In the genomic region with DNA sequence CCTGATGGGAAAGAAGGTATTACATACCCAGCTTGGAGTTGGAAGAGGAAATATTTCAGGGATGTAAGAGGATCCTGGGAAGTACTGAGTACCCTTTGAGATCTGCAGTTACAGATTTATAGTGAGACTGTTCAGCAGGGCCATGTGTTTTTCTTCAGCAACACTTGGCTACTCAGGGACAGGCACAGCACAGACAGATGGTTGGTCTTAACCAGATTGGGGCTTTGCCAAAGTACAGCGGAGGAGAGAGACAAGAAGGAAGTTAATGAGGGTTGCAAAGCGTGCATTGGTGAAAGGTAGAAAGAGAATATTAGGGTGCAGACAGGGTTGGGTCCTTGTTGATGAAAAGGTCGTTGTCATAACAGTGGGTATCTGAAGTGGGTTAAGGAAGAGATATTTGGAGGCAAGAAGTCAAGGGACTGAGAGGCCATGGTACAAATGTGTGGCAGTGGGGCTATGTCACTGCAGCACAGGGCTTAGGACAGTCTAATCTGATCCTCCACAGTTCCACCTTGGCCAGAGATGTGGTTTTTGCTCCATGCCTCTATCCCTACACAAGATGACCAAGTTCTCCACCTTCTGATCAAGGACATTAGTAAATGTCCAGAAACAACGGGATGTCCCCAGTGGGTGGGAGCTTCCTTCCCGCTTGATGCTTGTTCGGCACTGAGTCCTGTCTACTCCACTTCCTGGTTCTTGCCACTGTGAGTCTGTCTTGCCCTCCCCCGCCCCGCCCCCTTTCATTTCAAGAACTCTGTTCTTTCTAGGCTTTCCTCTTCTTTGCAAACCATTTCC, we compare ENCODE assay signal across 9 cellular contexts. TPM values are rescaled to one million over a fixed set of nuclear protein-coding genes. Genes with fewer than 3 reads are reported as not detected.
A peak's percentile ranks its signal among the peaks of the same experiment; 100 is the strongest.
DNase-seq lines count a peak whose midpoint lies in the region; ATAC-seq, FAIRE-seq and TF ChIP-seq lines count a peak whose summit lies in the region.
"Had no signal": no experiment of that assay in that cellular context is flagged by ENCODE, and none has a peak within 500 bp of the region (broad histone marks: within the 10 kb centered on the region; RNA-seq: fewer than 3 reads in every experiment).

No MANE protein-coding gene starts in this region.

- WGBS in GM12878 (ENCODE audit: insufficient coverage, insufficient replicate concordance, low lambda C conversion rate, missing lambda C conversion rate) = 19% methylated on average over 8 of the region's 8 CpGs
- WGBS in spleen, 5 donors = 35 to 55% (median 41%) methylated on average over 8 of the region's 8 CpGs

- POLR2A ChIA-PET in GM12878 (lab: Charles Lee) = no interaction called here

- TF ChIP-seq POLR2A in GM12878 (IDR thresholded peaks at IDR 0.05; ENCODE audit: low read depth, low read length) (peak; percentile 50; the same call in 1 of the 2 replicates), spleen (IDR thresholded peaks at IDR 0.05) (no peak)

- DNase-seq in DMS 273 (lab: John Stamatoyannopoulos, UW; ENCODE audit: unreplicated experiment) (peak; percentile 90), T-helper 9 cell (peak; percentile 45), GM12878 (ENCODE audit: low read depth, low spot score) (no peak), spleen (no peak), HAP-1 (ENCODE audit: low spot score in 2 of 2) (no peak)
- DNase-seq: NCI-H526 treated with DMSO at 0.1 percent for 48 hours had no signal

- H3K4me2 ChIP-seq in GM12878 (ENCODE audit: control insufficient read depth, insufficient read depth) = peak overlapping the region; percentile 76

- H2AFZ ChIP-seq in GM12878 (ENCODE audit: control insufficient read depth, low read depth, low read length) = peak overlapping the region; percentile 93

- no peak for TF ChIP-seq EP300 in GM12878 (IDR thresholded peaks at IDR 0.05; ENCODE audit: borderline replicate concordance in 1 of 2, control insufficient read depth in 1 of 2, low read depth in 2 of 2, low read length in 2 of 2)

- no peak overlapping the region for H3K27ac ChIP-seq in GM12878 (ENCODE audit: control insufficient read depth, insufficient read depth)
- H3K27ac ChIP-seq in spleen = peak overlapping the region in 5 of 8 donors; percentile 37 to 67 (median 57)

- in situ Hi-C loops in GM12878 (cut with MboI) (no loop called here), HAP-1 (cut with MboI; ENCODE audit: low sequenced_read_pairs) (no loop called here)

- CTCF ChIA-PET in GM12878 (lab: Yijun Ruan, JAX) = no interaction called here

- H3K27me3 ChIP-seq in GM12878 (replicated peaks in 1 of 2; ENCODE audit: control insufficient read depth in 2 of 2, insufficient read depth in 2 of 2, low read length in 1 of 2) (no peaks in the 10 kb centered on the region), spleen (replicated peaks in 1 of 7) (no peaks in the 10 kb centered on the region), HAP-1 (ENCODE audit: low read depth) (no peaks in the 10 kb centered on the region)

- no peak for TF ChIP-seq RAD21 in GM12878 (IDR thresholded peaks at IDR 0.05; ENCODE audit: insufficient read depth, low read depth, low read length)

- H3K9me3 ChIP-seq in GM12878 (replicated peaks; ENCODE audit: control insufficient read depth, insufficient read depth, low read length) = no peaks in the 10 kb centered on the region
- peaks cover 0 to 3% (median 0%) of the 10 kb centered on the region in 8 donors for H3K9me3 ChIP-seq in spleen
- H3K9me3 ChIP-seq in HAP-1 = no peaks in the 10 kb centered on the region

- SMC1A ChIA-PET in GM12878 (lab: Charles Lee; ENCODE audit: uncharacterized antibody, unreplicated experiment) = no interaction called here

- H3K4me3 ChIP-seq in GM12878 (no peak overlapping the region), spleen (peak overlapping the region in 2 of 8 donors; percentile 17 to 55), HAP-1 (no peak overlapping the region)

- peak; percentile 27 for FAIRE-seq in GM12878 (lab: Jason Lieb, UNC)

- no peaks in the 10 kb centered on the region for H3K4me1 ChIP-seq in GM12878 (ENCODE audit: control insufficient read depth, insufficient read depth, low read length)
- H3K4me1 ChIP-seq in spleen = peaks cover 3 to 16% (median 12%) of the 10 kb centered on the region in 6 donors
- H3K4me1 ChIP-seq in HAP-1 = no peaks in the 10 kb centered on the region

- H3K9ac ChIP-seq in GM12878 (ENCODE audit: control insufficient read depth, insufficient read depth, low read length) = no peak overlapping the region

- H3K36me3 ChIP-seq in GM12878 (ENCODE audit: control insufficient read depth in 2 of 2, insufficient read depth in 2 of 2, low read length in 1 of 2) (no peaks in the 10 kb centered on the region), spleen (no peaks in the 10 kb centered on the region), HAP-1 (replicated peaks) (no peaks in the 10 kb centered on the region)

- RAD21 ChIA-PET in GM12878 (lab: Charles Lee; ENCODE audit: unreplicated experiment) = no interaction called here

- H4K20me1 ChIP-seq in GM12878 (ENCODE audit: control insufficient read depth, insufficient read depth) = no peaks in the 10 kb centered on the region

- intact Hi-C loops in GM12878 (cut with micrococcal nuclease; ENCODE audit: unreplicated experiment) = no loop called here
- intact Hi-C loops in spleen (cut with DNase I; ENCODE audit: low total_unique reads) = no loop called here

- peak; percentile 58 for ATAC-seq in GM12878
- ATAC-seq in GM21723 (IDR thresholded peaks at IDR 0.05; ENCODE audit: unreplicated experiment) = no peak
- no peak for ATAC-seq in HG02623 (IDR thresholded peaks at IDR 0.05; ENCODE audit: unreplicated experiment)
- no peak for ATAC-seq in HG02763 (IDR thresholded peaks at IDR 0.05; ENCODE audit: unreplicated experiment)

- H3K79me2 ChIP-seq in GM12878 (ENCODE audit: control insufficient read depth, insufficient read depth, low read length) = no peaks in the 10 kb centered on the region

- TF ChIP-seq CTCF in GM12878 (IDR thresholded peaks at IDR 0.05 in 2 of 3, conservative IDR thresholded peaks at IDR 0.05 in 1 of 3; ENCODE audit: control insufficient read depth in 2 of 3, extremely low read depth in 1 of 3, insufficient read depth in 1 of 3, low read depth in 3 of 3, low read length in 3 of 3) (no peak), spleen (IDR thresholded peaks at IDR 0.05 in 8 of 11, conservative IDR thresholded peaks at IDR 0.05 in 3 of 11) (no peak)

- BruUV-seq in GM12878 (replicated peaks; lab: Mats Ljungman, UMichigan) = no TSS peak

TF ChIP-seq in GM12878, 131 proteins besides CTCF, POLR2A, EP300 and RAD21:
- TF ChIP-seq SMARCA5 (IDR thresholded peaks at IDR 0.05) (no peak), TAF1 (IDR thresholded peaks at IDR 0.05; ENCODE audit: borderline replicate concordance, low read depth, low read length) (peak; percentile 47; the same call in 1 of the 2 replicates), RUNX3 (IDR thresholded peaks at IDR 0.05; ENCODE audit: low read length) (no peak), ZNF217 (IDR thresholded peaks at IDR 0.05) (no peak)

RNA-seq across cellular contexts. Expression of a gene that starts 18.9 kb away (rescaled TPM):
- 47.2 and 65.1 TPM in 2 replicates for total RNA-seq in GM12878 (2013; cell fraction: nucleolus; rRNA removed)
- 19.1 and 23.3 TPM in 2 replicates for total RNA-seq in GM12878 (2014; rRNA removed)
- 22.6 and 23.7 TPM in 2 replicates for total RNA-seq in GM12878 (2014; rRNA removed; fragmentation: Illumina TruSeq; extraction: Trizol)
- total RNA-seq in GM12878 (2021) = 19.3 and 20.2 TPM in 2 replicates
- polyA plus RNA-seq in GM12878 (2011; ENCODE audit: low read depth) = 9.0 TPM
- polyA plus RNA-seq in GM12878 (2011; rRNA removed) = 27.6 and 30.8 TPM in 2 replicates
- polyA plus RNA-seq in GM12878 (2011; cell fraction: cytosol; rRNA removed) = 10.5 and 15.0 TPM in 2 replicates
- polyA plus RNA-seq in GM12878 (2011; cell fraction: nucleus; rRNA removed) = 14.7 and 17.0 TPM in 2 replicates
- polyA plus RNA-seq in GM12878 (2012) = 15.6 and 18.8 TPM in 2 replicates
- polyA plus RNA-seq in GM12878 (2014; fragmentation: Illumina TruSeq; extraction: Trizol) = 20.2 and 23.1 TPM in 2 replicates
- polyA plus RNA-seq in GM12878 (2014; fragmentation: Nextera tagmentation; extraction: Ambion mirVana) = 1 to 10 TPM; 2.5 to 6.4 TPM
- 20.6 and 21.2 TPM in 2 replicates for polyA plus RNA-seq in GM12878 (2014; rRNA removed)
- 10 to 100 TPM; 34.0 to 39.3 TPM for polyA plus RNA-seq in GM12878 (2016; fragmentation: Nextera tagmentation; extraction: Ambion mirVana)
- 8.2 and 15.8 TPM in 2 replicates for polyA minus RNA-seq in GM12878 (2011; rRNA and poly(A)+ RNA removed)
- polyA minus RNA-seq in GM12878 (2011; cell fraction: cytosol; rRNA and poly(A)+ RNA removed) = 6.3 and 13.0 TPM in 2 replicates
- polyA minus RNA-seq in GM12878 (2011; cell fraction: nucleus; rRNA and poly(A)+ RNA removed) = 20.7 and 27.7 TPM in 2 replicates
- total RNA-seq in spleen = 10 to 100 TPM; 20.3 to 96.4 (median 26.4) TPM
- polyA plus RNA-seq in spleen = 10 to 100 TPM in 2 of 3 donors, 1 to 10 TPM in 1; 8.1 to 11.6 (median 10.7) TPM

Comparison
In these comparisons a context has a peak if more than half of its experiments do, and no peak if none do; other contexts are left out.
1. DNase-seq: peak in DMS 273 (single experiment) and T-helper 9 cell (single experiment); none in GM12878 (single experiment), spleen (single experiment) and HAP-1 (0 of 2).